ENCODE assay signal across 1 cellular context in the genomic region with DNA sequence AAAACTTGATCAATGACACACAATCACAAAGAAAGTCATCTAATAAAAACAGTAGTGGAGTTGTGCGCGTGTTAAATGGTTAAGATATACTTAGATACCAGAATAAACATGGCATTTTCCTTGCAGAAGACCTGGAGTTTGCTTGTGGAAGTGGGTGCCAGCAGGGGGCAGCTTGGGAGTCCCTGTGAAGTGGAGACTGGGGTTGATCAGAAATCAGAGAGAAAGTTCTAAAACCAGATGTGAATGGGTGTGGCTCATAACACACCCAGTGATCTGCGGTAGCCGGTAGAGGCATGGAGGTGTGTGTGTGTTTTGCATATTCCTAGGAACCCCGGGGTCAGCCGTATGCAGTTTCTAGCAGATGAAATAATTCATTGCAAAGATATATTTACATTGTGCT.
TF ChIP-seq lines count a peak whose summit lies in the region.

No MANE protein-coding gene starts in this region.

TF ChIP-seq in K562, 482 proteins besides CTCF, POLR2A, EP300 and RAD21 (continued from another document):
- TF ChIP-seq, protein P1, sequence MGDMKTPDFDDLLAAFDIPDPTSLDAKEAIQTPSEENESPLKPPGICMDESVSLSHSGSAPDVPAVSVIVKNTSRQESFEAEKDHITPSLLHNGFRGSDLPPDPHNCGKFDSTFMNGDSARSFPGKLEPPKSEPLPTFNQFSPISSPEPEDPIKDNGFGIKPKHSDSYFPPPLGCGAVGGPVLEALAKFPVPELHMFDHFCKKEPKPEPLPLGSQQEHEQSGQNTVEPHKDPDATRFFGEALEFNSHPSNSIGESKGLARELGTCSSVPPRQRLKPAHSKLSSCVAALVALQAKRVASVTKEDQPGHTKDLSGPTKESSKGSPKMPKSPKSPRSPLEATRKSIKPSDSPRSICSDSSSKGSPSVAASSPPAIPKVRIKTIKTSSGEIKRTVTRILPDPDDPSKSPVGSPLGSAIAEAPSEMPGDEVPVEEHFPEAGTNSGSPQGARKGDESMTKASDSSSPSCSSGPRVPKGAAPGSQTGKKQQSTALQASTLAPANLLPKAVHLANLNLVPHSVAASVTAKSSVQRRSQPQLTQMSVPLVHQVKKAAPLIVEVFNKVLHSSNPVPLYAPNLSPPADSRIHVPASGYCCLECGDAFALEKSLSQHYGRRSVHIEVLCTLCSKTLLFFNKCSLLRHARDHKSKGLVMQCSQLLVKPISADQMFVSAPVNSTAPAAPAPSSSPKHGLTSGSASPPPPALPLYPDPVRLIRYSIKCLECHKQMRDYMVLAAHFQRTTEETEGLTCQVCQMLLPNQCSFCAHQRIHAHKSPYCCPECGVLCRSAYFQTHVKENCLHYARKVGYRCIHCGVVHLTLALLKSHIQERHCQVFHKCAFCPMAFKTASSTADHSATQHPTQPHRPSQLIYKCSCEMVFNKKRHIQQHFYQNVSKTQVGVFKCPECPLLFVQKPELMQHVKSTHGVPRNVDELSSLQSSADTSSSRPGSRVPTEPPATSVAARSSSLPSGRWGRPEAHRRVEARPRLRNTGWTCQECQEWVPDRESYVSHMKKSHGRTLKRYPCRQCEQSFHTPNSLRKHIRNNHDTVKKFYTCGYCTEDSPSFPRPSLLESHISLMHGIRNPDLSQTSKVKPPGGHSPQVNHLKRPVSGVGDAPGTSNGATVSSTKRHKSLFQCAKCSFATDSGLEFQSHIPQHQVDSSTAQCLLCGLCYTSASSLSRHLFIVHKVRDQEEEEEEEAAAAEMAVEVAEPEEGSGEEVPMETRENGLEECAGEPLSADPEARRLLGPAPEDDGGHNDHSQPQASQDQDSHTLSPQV (IDR thresholded peaks at IDR 0.05): no peak
- TF ChIP-seq MYC (IDR thresholded peaks at IDR 0.05; ENCODE audit: low read depth, low read length): 0 out of 2 replicates have a peak, but pooled peaks have one; percentile 19
- TF ChIP-seq MYC (CRISPR knock-in tag; IDR thresholded peaks at IDR 0.05; ENCODE audit: borderline replicate concordance, low read depth): no peak
- TF ChIP-seq TSC22D4 (tag; IDR thresholded peaks at IDR 0.05): no peak
- TF ChIP-seq TFAM (CRISPR knock-in tag; conservative IDR thresholded peaks at IDR 0.05): no peak
- TF ChIP-seq KDM1A (IDR thresholded peaks at IDR 0.05): no peak
- 0 out of 2 replicates have a peak, but pooled peaks have one; percentile 14 for TF ChIP-seq KLF16 (IDR thresholded peaks at IDR 0.05)
- no peak for TF ChIP-seq CAMTA2 (CRISPR knock-in tag; conservative IDR thresholded peaks at IDR 0.05)
- TF ChIP-seq SMC3 (conservative IDR thresholded peaks at IDR 0.05; ENCODE audit: insufficient read depth, low read depth, low read length): peak; percentile 76
- no peak for TF ChIP-seq ZSCAN29 (IDR thresholded peaks at IDR 0.05)
- peak; percentile 33; the same call in 1 of the 2 replicates for TF ChIP-seq RB1 (IDR thresholded peaks at IDR 0.05; ENCODE audit: low read depth)
- TF ChIP-seq NCOA2 (IDR thresholded peaks at IDR 0.05; ENCODE audit: partially characterized antibody in 2 of 2): no peak
- no peak for TF ChIP-seq ZNF133 (CRISPR knock-in tag; IDR thresholded peaks at IDR 0.05)
- TF ChIP-seq SAFB (IDR thresholded peaks at IDR 0.05; ENCODE audit: borderline replicate concordance, low read depth, low read length): no peak
- no peak for TF ChIP-seq NFRKB (IDR thresholded peaks at IDR 0.05; ENCODE audit: low read depth)
